8 cellular contexts compared by ENCODE assay signal in genomic region chr5:146426853-146427618, GRCh38. TPM values are rescaled to one million over a fixed set of nuclear protein-coding genes. Genes with fewer than 3 reads are reported as not detected.
A peak's percentile ranks its signal among the peaks of the same experiment; 100 is the strongest.
DNase-seq lines count a peak whose midpoint lies in the region; ATAC-seq and TF ChIP-seq lines count a peak whose summit lies in the region.

No MANE protein-coding gene starts in this region.

- H3K27me3 ChIP-seq in thoracic aorta (replicated peaks; ENCODE audit: insufficient read depth), result no peaks in the 10 kb centered on the region

- peaks cover 6 to 10% (median 10%) of the 10 kb centered on the region in 3 donors for H3K27me3 Mint-ChIP-seq in immature natural killer cell (ENCODE audit: low read depth in 3 of 3)

- TF ChIP-seq CTCF in thoracic aorta (IDR thresholded peaks at IDR 0.05), result peak; percentile 61

- no peaks in the 10 kb centered on the region for H3K36me3 Mint-ChIP-seq in immature natural killer cell

- DNase-seq in Right ventricle myocardium inferior (ENCODE audit: missing footprints), result no peak
- DNase-seq in cardiac septum (ENCODE audit: low spot score), result no peak
- peak; percentile 34 for DNase-seq in NCI-H2227 (lab: John Stamatoyannopoulos, UW; ENCODE audit: unreplicated experiment)
- DNase-seq in astrocyte of the hippocampus (ENCODE audit: low read depth, low spot score), result peak; percentile 68
- DNase-seq in immature natural killer cell, result peak; percentile 12 to 37 (median 17)
- no peak for DNase-seq in thoracic aorta (ENCODE audit: low spot score)

- no peaks in the 10 kb centered on the region for H3K9me3 ChIP-seq in thoracic aorta

- no peak overlapping the region for H3K27ac ChIP-seq in thoracic aorta

- H3K4me1 ChIP-seq in thoracic aorta (ENCODE audit: control insufficient read depth in 1 of 2, low read depth in 2 of 2), result no peaks in the 10 kb centered on the region

- intact Hi-C loops in Right ventricle myocardium inferior (cut with DNase I), result loop anchor here (1.0 kb wide), 1 partner anchor 136 kb away; no protein-coding TSS in a partner anchor
- intact Hi-C loops in cardiac septum (cut with DNase I), result no loop called here

- H3K9me3 Mint-ChIP-seq in immature natural killer cell, result no peaks in the 10 kb centered on the region

- H3K27ac Mint-ChIP-seq in immature natural killer cell, result no peak overlapping the region

- no peak overlapping the region for H3K4me3 ChIP-seq in thoracic aorta

- H3K4me1 Mint-ChIP-seq in immature natural killer cell, result peaks cover 0 to 7% of the 10 kb centered on the region in 2 donors

- ATAC-seq in Right ventricle myocardium inferior, result peak; percentile 16
- peak; percentile 65 for ATAC-seq in HG02642 (IDR thresholded peaks at IDR 0.05; ENCODE audit: poor library complexity, unreplicated experiment)
- ATAC-seq in thoracic aorta (ENCODE audit: insufficient number of reproducible peaks, low FRiP score, low read depth), result no peak
- no peak for ATAC-seq in HG03097 (IDR thresholded peaks at IDR 0.05; ENCODE audit: low FRiP score, unreplicated experiment)

- H3K36me3 ChIP-seq in thoracic aorta, result no peaks in the 10 kb centered on the region

- H3K4me3 Mint-ChIP-seq in immature natural killer cell, result no peak overlapping the region

RNA-seq across cellular contexts. Expression of gene TCERG1, which starts 20.1 kb away (rescaled TPM):
- 16.4 TPM for total RNA-seq in Right ventricle myocardium inferior
- 33.2 TPM for total RNA-seq in cardiac septum
- 10 to 100 TPM; 14.9 to 45.0 (median 21.2) TPM for polyA plus RNA-seq in immature natural killer cell
- 100 to 1,000 TPM in 1 of 2 donors, 10 to 100 TPM in 1; 45.2 to 125 TPM for total RNA-seq in thoracic aorta

Comparison
In these comparisons a context has a peak if more than half of its experiments do, and no peak if none do; other contexts are left out.
1. ATAC-seq: peak in Right ventricle myocardium inferior (single experiment) and HG02642 (single experiment); none in thoracic aorta (single experiment) and HG03097 (single experiment).
2. DNase-seq: peak in NCI-H2227 (single experiment), astrocyte of the hippocampus (single experiment) and immature natural killer cell (3 of 3); none in Right ventricle myocardium inferior (single experiment), cardiac septum (single experiment) and thoracic aorta (single experiment).